17 cellular contexts compared by ENCODE assay signal in the genomic region with DNA sequence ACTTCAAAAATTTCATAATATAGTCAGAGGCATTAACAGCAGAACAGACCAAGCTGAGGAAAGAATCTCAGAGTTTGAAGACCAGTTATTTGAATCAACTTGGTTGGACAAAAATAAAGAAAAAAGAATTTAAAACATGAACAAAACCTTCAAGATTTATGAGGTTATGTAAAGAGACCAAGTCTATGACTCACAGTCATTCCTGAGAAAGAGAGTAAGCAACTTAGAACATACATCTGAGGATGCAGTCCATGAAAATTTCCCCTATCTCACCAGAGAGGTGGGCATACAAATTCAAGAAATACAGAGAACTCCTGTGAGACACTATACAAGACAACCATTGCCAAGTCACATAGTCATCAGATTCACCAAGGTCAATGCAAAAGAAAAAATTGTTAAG.
"Had no signal": no experiment of that assay in that cellular context is flagged by ENCODE, and none has a peak within 500 bp of the region (broad histone marks: within the 10 kb centered on the region; RNA-seq: fewer than 3 reads in every experiment).

No MANE protein-coding gene starts in this region.

- H3K9me3 Mint-ChIP-seq: activated CD8-positive, alpha-beta T cell treated with anti-CD3 and anti-CD28 coated beads for 36 hours had no signal

- H3K4me3 Mint-ChIP-seq: activated B cell treated with CpG ODN at 0.5 μM for 24 hours; activated CD8-positive, alpha-beta T cell treated with anti-CD3 and anti-CD28 coated beads for 36 hours; activated T-cell treated with anti-CD3 and anti-CD28 coated beads, Interleukin-2, amount 50 U/mL, for 4 hours; naive B cell had no signal

- H3K9me3 ChIP-seq: transverse colon had no signal

- H3K36me3 Mint-ChIP-seq: naive B cell had no signal

- H3K27ac Mint-ChIP-seq: activated B cell treated with CpG ODN at 0.5 μM for 24 hours; activated CD8-positive, alpha-beta T cell treated with anti-CD3 and anti-CD28 coated beads for 36 hours; activated naive CD4-positive, alpha-beta T cell treated with anti-CD3 and anti-CD28 coated beads, Interleukin-2, amount 50 U/mL, for 72 hours had no signal

- H3K4me1 ChIP-seq: parathyroid adenoma, transverse colon had no signal

- H3K27ac ChIP-seq: parathyroid adenoma, transverse colon had no signal

- H2AFZ ChIP-seq: parathyroid adenoma had no signal

- ATAC-seq: activated CD8-positive, alpha-beta T cell treated with anti-CD3 and anti-CD28 coated beads for 36 hours; activated naive CD4-positive, alpha-beta T cell treated with anti-CD3 and anti-CD28 coated beads, Interleukin-2, amount 50 U/mL, for 72 hours; activated T-cell treated with anti-CD3 and anti-CD28 coated beads, Interleukin-2, amount 50 U/mL, for 4 hours; left lobe of liver had no signal

- H3K36me3 ChIP-seq: transverse colon had no signal

- H3K4me3 ChIP-seq: transverse colon had no signal

- H3K27me3 ChIP-seq: transverse colon had no signal

- DNase-seq: activated B cell treated with CpG ODN at 0.5 μM for 24 hours; activated CD4-positive, alpha-beta T cell treated with anti-CD3 and anti-CD28 coated beads for 48 hours; activated CD8-positive, alpha-beta T cell treated with anti-CD3 and anti-CD28 coated beads for 36 hours; activated effector memory CD4-positive, alpha-beta T cell treated with anti-CD3 and anti-CD28 coated beads, Interleukin-2, amount 50 U/mL, for 16 hours; activated T-cell treated with anti-CD3 and anti-CD28 coated beads, Interleukin-2, amount 50 U/mL, for 4 hours; amniotic stem cell; caudate nucleus; cortex of kidney; effector CD8-positive, alpha-beta T cell; naive B cell; stimulated activated CD4-positive, alpha-beta T cell treated with anti-CD3 and anti-CD28 coated beads, Interleukin-4, amount 100 ng/mL, for 4 hours; stimulated activated CD8-positive, alpha-beta memory T cell treated with anti-CD3 and anti-CD28 coated beads, Interleukin-4, amount 100 ng/mL, for 48 hours; stimulated activated naive CD4-positive, alpha-beta T cell treated with Interleukin-2 at 50 U/mL for 16 hours; transverse colon had no signal

- H3K9ac ChIP-seq: parathyroid adenoma had no signal
